Comparison of ENCODE assay signal across 2 cellular contexts in genomic region chr9:129776096-129776495, GRCh38. TPM values are rescaled to one million over a fixed set of nuclear protein-coding genes. Genes with fewer than 3 reads are reported as not detected.
"Had no signal": no experiment of that assay in that cellular context is flagged by ENCODE, and none has a peak within 500 bp of the region (broad histone marks: within the 10 kb centered on the region; RNA-seq: fewer than 3 reads in every experiment).

No MANE protein-coding gene starts in this region.

RNA-seq across cellular contexts. Expression of gene PTGES, which starts 23.3 kb away (rescaled TPM):
- total RNA-seq: left lobe of liver, pulmonary artery endothelial cell had no signal
